ENCODE assay signal across 9 cellular contexts in the genomic region with DNA sequence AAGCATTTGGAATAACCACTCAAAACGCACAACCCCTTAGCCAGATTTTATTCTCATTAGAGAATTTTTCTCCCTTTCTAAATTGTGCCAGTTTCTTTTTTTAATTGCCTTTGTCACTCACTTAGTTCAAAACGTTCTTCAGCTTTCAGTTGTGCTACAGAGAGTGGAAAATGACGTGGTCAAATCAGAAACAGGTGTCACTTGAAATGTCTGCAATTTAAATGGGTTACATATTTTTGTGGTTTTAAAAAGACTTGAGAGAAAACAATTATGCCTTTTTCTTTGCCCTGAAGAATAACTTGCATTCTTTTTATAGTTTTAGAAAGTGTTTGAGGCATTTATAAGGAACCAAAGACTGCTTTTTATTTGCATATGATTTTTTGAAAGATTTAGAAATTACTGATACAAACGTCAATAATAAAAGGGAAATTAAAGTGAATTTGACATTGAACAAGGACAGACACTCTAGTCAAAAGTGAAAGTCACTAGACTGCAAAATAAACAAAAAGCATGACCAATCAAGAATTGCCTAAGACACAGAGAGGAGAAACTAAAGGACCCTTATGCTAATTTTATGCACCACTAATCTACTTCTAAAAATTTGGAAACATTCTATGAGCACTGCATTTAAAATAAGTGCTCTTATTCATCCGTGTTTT.
DNase-seq lines count a peak whose midpoint lies in the region; ATAC-seq and TF ChIP-seq lines count a peak whose summit lies in the region.
"Had no signal": no experiment of that assay in that cellular context is flagged by ENCODE, and none has a peak within 500 bp of the region (broad histone marks: within the 10 kb centered on the region; RNA-seq: fewer than 3 reads in every experiment).

No MANE protein-coding gene starts in this region.

- no peak for TF ChIP-seq CTCF in RWPE1 (conservative IDR thresholded peaks at IDR 0.05; ENCODE audit: low read depth)

- intact Hi-C loops in head of caudate nucleus (cut with DNase I) = no loop called here

- DNase-seq in RWPE1 (ENCODE audit: low spot score) = no peak
- DNase-seq in stromal cell of bone marrow (ENCODE audit: low read depth) = peak; percentile 28
- DNase-seq in head of caudate nucleus = no peak
- no peak for DNase-seq in activated CD4-positive, alpha-beta T cell treated with anti-CD3 and anti-CD28 coated beads for 1 hour
- no peak for DNase-seq in iPS-NIHi11 (ENCODE audit: low spot score)
- DNase-seq in NCI-H82 treated with DMSO at 0.1 percent for 48 hours (lab: John Stamatoyannopoulos, UW; ENCODE audit: unreplicated experiment) = no peak

- ATAC-seq in GM19328 (IDR thresholded peaks at IDR 0.05; ENCODE audit: unreplicated experiment) (peak; percentile 40), HG02943 (IDR thresholded peaks at IDR 0.05; ENCODE audit: low read depth, unreplicated experiment) (peak; percentile 61)

- peak overlapping the region; percentile 54 for H3K27ac ChIP-seq in RWPE1
- H3K27ac ChIP-seq: gastrocnemius medialis had no signal

- CTCF ChIA-PET in RWPE1 (lab: Yijun Ruan, JAX) = no interaction called here

- POLR2A ChIA-PET in RWPE1 (lab: Yijun Ruan, JAX; ENCODE audit: low non-redundant PET) = no interaction called here
